Comparison of ENCODE assay signal across 28 cellular contexts in the genomic region with DNA sequence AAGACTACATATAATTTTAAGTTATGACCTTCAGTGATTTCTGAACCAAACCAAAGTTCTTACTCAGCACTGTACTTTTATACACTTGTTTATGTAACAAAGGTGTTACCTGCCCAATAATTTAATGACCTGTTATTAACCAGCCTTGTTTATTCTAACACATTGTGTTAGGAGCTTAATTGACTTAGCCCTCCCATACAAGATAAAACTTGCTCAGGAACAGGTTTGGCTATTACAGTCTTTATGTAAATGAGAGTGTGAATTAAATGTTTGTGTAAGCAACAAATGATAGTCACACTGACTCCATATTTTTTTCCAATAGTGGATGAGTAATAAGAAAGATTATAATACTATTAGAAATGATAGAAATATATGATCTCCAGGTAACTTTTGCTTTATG.
"Had no signal": no experiment of that assay in that cellular context is flagged by ENCODE, and none has a peak within 500 bp of the region (broad histone marks: within the 10 kb centered on the region; RNA-seq: fewer than 3 reads in every experiment).

No MANE protein-coding gene starts in this region.

- ATAC-seq: activated CD8-positive, alpha-beta T cell treated with anti-CD3 and anti-CD28 coated beads, Interleukin-2, amount 10 ng/mL, durations not matched to agents 7 days and 5 days; PC-3 had no signal

- H3K36me3 ChIP-seq: Peyer's patch, SJSA1 had no signal

- H3K4me3 ChIP-seq: Peyer's patch, SJSA1 had no signal

- H3K9me3 ChIP-seq: Peyer's patch, SJSA1, SK-N-SH had no signal

- H3K4me1 ChIP-seq: Peyer's patch, SJSA1 had no signal

- DNase-seq: activated CD4-positive, alpha-beta T cell treated with anti-CD3 and anti-CD28 coated beads, Interleukin-2, amount 10 ng/mL, durations not matched to agents 7 days and 5 days; activated CD4-positive, alpha-beta T cell treated with anti-CD3 and anti-CD28 coated beads, Interleukin-2, amount 50 U/mL, for 48 hours; activated CD8-positive, alpha-beta T cell treated with anti-CD3 and anti-CD28 coated beads, Interleukin-2, amount 10 ng/mL, durations not matched to agents 7 days and 5 days; activated gamma-delta T cell; activated naive CD4-positive, alpha-beta T cell treated with Interleukin-2 at 50 U/mL for 16 hours; activated naive CD8-positive, alpha-beta T cell treated with anti-CD3 and anti-CD28 coated beads, Interleukin-2, amount 10 ng/mL, durations not matched to agents 7 days and 5 days; activated T-cell treated with anti-CD3 and anti-CD28 coated beads, Interleukin-2, amount 50 U/mL, for 24 hours; amygdala; central memory CD4-positive, alpha-beta T cell; MM.1S; MV-4-11; NCI-H1092; NCI-H146; NCI-H187; NCI-H2029 treated with DMSO at 0.1 percent for 48 hours; NCI-H2107; NCI-H2171; NCI-H510A; NCI-H526; NK-92 treated with Interleukin-12 subunit alpha and Interleukin-12 subunit beta, amount 100 ng/mL, for 24 hours; PC-3; Peyer's patch; RPMI8226; SHP77 treated with DMSO at 0.1 percent for 48 hours; SK-N-SH had no signal

- FAIRE-seq: TTC549 had no signal

- H3K27ac ChIP-seq: KMS-11, Peyer's patch, SJSA1 had no signal

- H3K9ac ChIP-seq: KMS-11, SK-N-SH had no signal

- H3K27me3 ChIP-seq: Peyer's patch, SJSA1 had no signal
